21 cellular contexts compared by ENCODE assay signal in genomic region chr3:8668216-8668615, GRCh38. TPM values are rescaled to one million over a fixed set of nuclear protein-coding genes. Genes with fewer than 3 reads are reported as not detected.
DNase-seq lines count a peak whose midpoint lies in the region; ATAC-seq and TF ChIP-seq lines count a peak whose summit lies in the region.
"Had no signal": no experiment of that assay in that cellular context is flagged by ENCODE, and none has a peak within 500 bp of the region (broad histone marks: within the 10 kb centered on the region; RNA-seq: fewer than 3 reads in every experiment).

No MANE protein-coding gene starts in this region.

- H3K9me3 ChIP-seq in SK-N-SH (no peaks in the 10 kb centered on the region), adipocyte (ENCODE audit: control insufficient read depth, low read length) (no peaks in the 10 kb centered on the region), vagina (no peaks in the 10 kb centered on the region)
- H3K9me3 ChIP-seq: SJSA1 had no signal

- H3K36me3 ChIP-seq in SK-N-SH (replicated peaks in 1 of 2; ENCODE audit: control insufficient read depth in 1 of 2, insufficient read depth in 2 of 2, low read length in 1 of 2): no peaks in the 10 kb centered on the region
- H3K36me3 ChIP-seq in adipocyte (ENCODE audit: control insufficient read depth, insufficient read depth, low read length, severe bottlenecking): no peaks in the 10 kb centered on the region
- H3K36me3 ChIP-seq in vagina: no peaks in the 10 kb centered on the region
- H3K36me3 ChIP-seq: SJSA1 had no signal

- no peak for TF ChIP-seq EP300 in SK-N-SH (IDR thresholded peaks at IDR 0.05; ENCODE audit: borderline replicate concordance in 1 of 2, low read depth in 1 of 2, low read length in 1 of 2)

- H3K27me3 ChIP-seq in SK-N-SH (ENCODE audit: insufficient read depth) (no peaks in the 10 kb centered on the region), adipocyte (replicated peaks; ENCODE audit: control insufficient read depth, insufficient read depth, low read length) (peaks cover 6% of the 10 kb centered on the region), vagina (no peaks in the 10 kb centered on the region)
- H3K27me3 ChIP-seq: SJSA1 had no signal

- no peak overlapping the region for H2AFZ ChIP-seq in SK-N-SH (ENCODE audit: low read depth)

- no peak for DNase-seq in SK-N-SH
- DNase-seq in adipocyte (ENCODE audit: low read depth): peak; percentile 34
- peak; percentile 39 for DNase-seq in iris pigment epithelial cell (ENCODE audit: low read depth)
- no peak for DNase-seq in vagina (ENCODE audit: extremely low spot score in 2 of 2)
- DNase-seq in GOT3 (lab: John Stamatoyannopoulos, UW): no peak
- no peak for DNase-seq in HK-2 (ENCODE audit: unreplicated experiment)
- DNase-seq in activated CD8-positive, alpha-beta memory T cell treated with anti-CD3 and anti-CD28 coated beads for 24 hours: no peak
- DNase-seq: ACHN; AML-193; CD8-positive, alpha-beta memory T cell; H9; Karpas-422; NCI-H187; NCI-H446 treated with DMSO at 0.1 percent for 48 hours; NCI-H526 treated with DMSO at 0.1 percent for 48 hours; OCI-M1 had no signal

- H3K27ac ChIP-seq in SK-N-SH (ENCODE audit: low read depth in 2 of 2, low read length in 1 of 2) (no peak overlapping the region), vagina (peak overlapping the region; percentile 12)
- H3K27ac ChIP-seq: 22Rv1, C4-2B, SJSA1 had no signal

- CTCF ChIA-PET in SK-N-SH (lab: Yijun Ruan, JAX): no interaction called here

- no peaks in the 10 kb centered on the region for H3K79me2 ChIP-seq in SK-N-SH (ENCODE audit: insufficient read depth)

- no peak overlapping the region for H3K4me2 ChIP-seq in SK-N-SH

- H3K4me3 ChIP-seq in SK-N-SH (ENCODE audit: low read depth in 2 of 2, low read length in 1 of 2): no peak overlapping the region
- no peak overlapping the region for H3K4me3 ChIP-seq in adipocyte (ENCODE audit: low read length)
- H3K4me3 ChIP-seq in vagina: no peak overlapping the region
- H3K4me3 ChIP-seq: SJSA1 had no signal

- H3K9ac ChIP-seq in SK-N-SH (no peak overlapping the region), adipocyte (ENCODE audit: low read length) (no peak overlapping the region)

- POLR2A ChIA-PET in SK-N-SH (lab: Yijun Ruan, JAX): no interaction called here

- intact Hi-C loops in vagina (cut with DNase I): no loop called here

- H3F3A ChIP-seq in SK-N-SH (replicated peaks; ENCODE audit: insufficient read depth): no peaks in the 10 kb centered on the region

- H3K4me1 ChIP-seq in SK-N-SH (ENCODE audit: control insufficient read depth in 1 of 2, insufficient read depth in 2 of 2, low read depth in 1 of 2, low read length in 1 of 2) (peaks cover 0 to 4% of the 10 kb centered on the region in 2 experiments; a peak in 2 of 4 replicates), adipocyte (ENCODE audit: control insufficient read depth, insufficient read depth, low read length) (peaks cover 3% of the 10 kb centered on the region), vagina (no peaks in the 10 kb centered on the region)

- no peaks in the 10 kb centered on the region for H4K20me1 ChIP-seq in SK-N-SH (ENCODE audit: insufficient read depth)

- TF ChIP-seq CTCF in SK-N-SH (IDR thresholded peaks at IDR 0.05) (no peak), vagina (IDR thresholded peaks at IDR 0.05) (no peak)

- no peaks in the 10 kb centered on the region for H3K9me2 ChIP-seq in SK-N-SH

- no peak for TF ChIP-seq POLR2A in vagina (IDR thresholded peaks at IDR 0.05)

- peak; percentile 65 for ATAC-seq in SK-N-SH treated with all-trans-retinoic acid at 6 μM for 48 hours
- ATAC-seq: Right ventricle myocardium inferior had no signal

- no peak for TF ChIP-seq RAD21 in SK-N-SH (IDR thresholded peaks at IDR 0.05; ENCODE audit: low read length)

TF ChIP-seq in SK-N-SH treated with all-trans-retinoic acid at 6 μM for 48 hours, 23 proteins besides CTCF, POLR2A, EP300 and RAD21 (continues in another document):
- TF ChIP-seq ZNF70 (CRISPR knock-in tag; IDR thresholded peaks at IDR 0.05) (no peak), ZFP30 (CRISPR knock-in tag; IDR thresholded peaks at IDR 0.05) (no peak), ZNF565 (CRISPR knock-in tag; conservative IDR thresholded peaks at IDR 0.05; ENCODE audit: low read depth) (no peak), POU6F1 (CRISPR knock-in tag; IDR thresholded peaks at IDR 0.05; ENCODE audit: borderline replicate concordance, low read depth) (no peak), CREB5 (CRISPR knock-in tag; IDR thresholded peaks at IDR 0.05; ENCODE audit: low read depth) (no peak)

TF ChIP-seq in SK-N-SH, 30 proteins besides CTCF, POLR2A, EP300 and RAD21:
- no peak for TF ChIP-seq TCF12 (IDR thresholded peaks at IDR 0.05)
- no peak for TF ChIP-seq MEF2A (IDR thresholded peaks at IDR 0.05; ENCODE audit: borderline replicate concordance, low read depth)
- no peak for TF ChIP-seq JUND (IDR thresholded peaks at IDR 0.05)
- TF ChIP-seq MAX (IDR thresholded peaks at IDR 0.05; ENCODE audit: low read depth): no peak
- no peak for TF ChIP-seq ELF1 (IDR thresholded peaks at IDR 0.05)
- no peak for TF ChIP-seq RCOR1 (IDR thresholded peaks at IDR 0.05; ENCODE audit: low read length)
- TF ChIP-seq IRF3 (IDR thresholded peaks at IDR 0.05; ENCODE audit: low read depth, low read length): no peak
TF ChIP-seq in SK-N-SH: peak in this region for 0.

RNA-seq across cellular contexts. Expression of gene SSUH2, which starts 23.6 kb away (rescaled TPM):
- 0.18 and 0.26 TPM in 2 replicates for polyA plus RNA-seq in SK-N-SH (2012; rRNA removed)
- 0.10 and 0.30 TPM in 2 replicates for polyA plus RNA-seq in SK-N-SH (2012; cell fraction: cytosol; rRNA removed)
- 0.75 and 1.1 TPM in 2 replicates for polyA plus RNA-seq in SK-N-SH (2012; cell fraction: nucleus; rRNA removed)
- total RNA-seq in vagina: not detected
- total RNA-seq: CD8-positive, alpha-beta memory T cell had no signal
- polyA plus RNA-seq: CD8-positive, alpha-beta memory T cell had no signal

Comparison
In these comparisons a context has a peak if more than half of its experiments do, and no peak if none do; other contexts are left out.
1. DNase-seq: peak in adipocyte (single experiment) and iris pigment epithelial cell (single experiment); none in SK-N-SH (single experiment), vagina (0 of 2), GOT3 (single experiment), HK-2 (single experiment) and activated CD8-positive, alpha-beta memory T cell treated with anti-CD3 and anti-CD28 coated beads for 24 hours (single experiment).